Comparison of ENCODE assay signal across 6 cellular contexts in the genomic region with DNA sequence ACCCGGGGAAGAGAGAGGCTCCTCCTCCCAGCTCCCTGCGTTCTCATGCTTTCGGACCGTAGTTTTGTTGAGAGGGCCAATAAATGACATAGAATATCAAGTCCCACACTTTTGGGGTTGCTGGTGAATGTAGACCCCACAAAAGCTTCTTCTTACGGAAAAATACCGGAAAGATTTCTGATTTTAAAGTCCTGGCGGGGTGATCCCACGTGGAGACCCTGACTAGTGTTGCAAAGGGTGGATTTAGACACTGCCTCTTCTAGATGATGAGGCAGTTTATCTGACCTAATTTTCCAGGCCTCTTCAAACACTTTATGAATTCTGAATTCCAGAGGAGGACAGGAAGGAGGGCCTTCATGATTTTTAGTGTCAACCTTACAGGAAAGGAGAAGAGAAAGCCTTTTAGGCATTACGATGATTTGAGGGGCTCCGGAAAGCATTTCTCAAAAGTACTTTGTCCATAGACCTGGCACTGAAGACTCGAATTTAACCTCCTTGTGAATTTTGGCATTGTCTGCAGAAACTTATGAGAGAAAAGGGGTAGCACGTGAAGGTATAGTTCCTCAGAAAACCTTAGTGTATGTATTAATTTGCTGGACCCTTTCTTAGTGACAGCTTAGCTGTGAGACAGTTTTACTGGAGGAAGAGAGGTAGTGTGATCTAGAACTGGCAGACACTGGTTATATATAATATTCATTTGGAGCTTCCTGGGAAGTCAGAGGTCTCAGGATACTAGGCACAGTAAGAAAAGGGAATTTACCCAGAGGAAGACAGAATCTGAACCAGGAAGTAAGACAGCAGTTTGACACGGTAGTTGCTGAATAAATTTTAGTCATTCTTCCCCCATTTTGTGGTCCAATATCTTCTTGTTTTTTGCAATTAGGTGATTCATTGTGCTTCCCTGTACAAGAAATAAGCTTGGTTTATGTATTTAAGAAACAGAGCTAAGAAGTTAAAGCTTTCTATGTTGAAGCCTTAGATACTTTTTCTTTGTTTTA. TPM values are rescaled to one million over a fixed set of nuclear protein-coding genes. Genes with fewer than 3 reads are reported as not detected.
DNase-seq lines count a peak whose midpoint lies in the region; ATAC-seq and TF ChIP-seq lines count a peak whose summit lies in the region.

No MANE protein-coding gene starts in this region.

- H3K9ac ChIP-seq in Karpas-422 (ENCODE audit: low read length) (peak overlapping the region; percentile 77), colonic mucosa (ENCODE audit: low read depth in 2 of 2, low read length in 2 of 2) (peak overlapping the region; percentile 96)

- H3K9me3 ChIP-seq in Karpas-422 (ENCODE audit: low read length) (no peaks in the 10 kb centered on the region), colonic mucosa (no peaks in the 10 kb centered on the region)

- peaks cover 29% of the 10 kb centered on the region for H3K4me1 ChIP-seq in Karpas-422 (ENCODE audit: low read length)
- peaks cover 8% of the 10 kb centered on the region for H3K4me1 ChIP-seq in colonic mucosa

- peaks cover 13% of the 10 kb centered on the region for H3K36me3 Mint-ChIP-seq in progenitor cell of endocrine pancreas (ENCODE audit: insufficient read depth)

- TF ChIP-seq CTCF in colonic mucosa (IDR thresholded peaks at IDR 0.05) (no peak), progenitor cell of endocrine pancreas (IDR thresholded peaks at IDR 0.05; ENCODE audit: unreplicated experiment) (no peak)

- no peaks in the 10 kb centered on the region for H3K27me3 Mint-ChIP-seq in progenitor cell of endocrine pancreas

- peak; percentile 56 for DNase-seq in Karpas-422
- peak; percentile 61 for DNase-seq in colonic mucosa
- DNase-seq in progenitor cell of endocrine pancreas (ENCODE audit: low spot score, unreplicated experiment), result no peak
- no peak for DNase-seq in G401 (ENCODE audit: low spot score)
- no peak for DNase-seq in activated effector memory CD4-positive, alpha-beta T cell treated with Interleukin-2 at 50 U/mL for 16 hours

- peak overlapping the region; percentile 85; the same call in 1 of the 2 replicates for H2AFZ ChIP-seq in Karpas-422 (ENCODE audit: low read length)

- no peaks in the 10 kb centered on the region for H3K9me3 Mint-ChIP-seq in progenitor cell of endocrine pancreas (ENCODE audit: low read depth)

- peaks cover 53% of the 10 kb centered on the region for H3K79me2 ChIP-seq in Karpas-422 (ENCODE audit: low read length)

- H3K27ac Mint-ChIP-seq in progenitor cell of endocrine pancreas, result peak overlapping the region; percentile 87

- peak overlapping the region; percentile 83 for H3K4me2 ChIP-seq in Karpas-422 (ENCODE audit: low read depth, low read length, poor library complexity, severe bottlenecking)

- H3K36me3 ChIP-seq in Karpas-422 (ENCODE audit: insufficient read depth, low read length) (no peaks in the 10 kb centered on the region; the same call in 1 of the 2 replicates), colonic mucosa (peaks cover 4% of the 10 kb centered on the region)

- peak overlapping the region; percentile 58 for H3K27ac ChIP-seq in Karpas-422 (ENCODE audit: low read length)
- peak overlapping the region; percentile 82 for H3K27ac ChIP-seq in colonic mucosa

- H3K4me3 ChIP-seq in Karpas-422 (ENCODE audit: low read length) (peak overlapping the region; percentile 76), colonic mucosa (peak overlapping the region; percentile 59)

- no peaks in the 10 kb centered on the region for H3K27me3 ChIP-seq in Karpas-422 (ENCODE audit: low read length)
- no peaks in the 10 kb centered on the region for H3K27me3 ChIP-seq in colonic mucosa

- ATAC-seq in GM19397 (IDR thresholded peaks at IDR 0.05; ENCODE audit: unreplicated experiment), result peak; percentile 43

- peak overlapping the region; percentile 86 for H3K4me3 Mint-ChIP-seq in progenitor cell of endocrine pancreas (ENCODE audit: low read depth)

- peaks cover 15% of the 10 kb centered on the region for H3K4me1 Mint-ChIP-seq in progenitor cell of endocrine pancreas (ENCODE audit: low read depth)

- no peaks in the 10 kb centered on the region for H4K20me1 ChIP-seq in Karpas-422 (ENCODE audit: insufficient read depth, low read depth, low read length)

- intact Hi-C loops in colonic mucosa (cut with DNase I), result no loop called here

- in situ Hi-C loops in G401 (cut with HindIII; ENCODE audit: low sequenced_read_pairs), result no loop called here

- no peaks in the 10 kb centered on the region for H3K9me2 ChIP-seq in Karpas-422 (replicated peaks; ENCODE audit: insufficient read depth, low read length)

RNA-seq across cellular contexts. Expression of a gene that starts 0.9 kb away (rescaled TPM):
- 11.1 and 18.7 TPM in 2 replicates for total RNA-seq in Karpas-422 (2014; rRNA removed; shearing (Covaris generic); ENCODE audit: low replicate concordance)
- total RNA-seq in colonic mucosa (10 to 100 TPM; 26.0 to 53.6 TPM), progenitor cell of endocrine pancreas (24.7 and 27.1 TPM in 2 replicates)
- 7.2 and 9.6 TPM in 2 replicates for total RNA-seq in G401 (2014; rRNA removed; shearing (Covaris generic))

RNA-seq across cellular contexts. Expression of a gene that starts 15.7 kb away (rescaled TPM):
- total RNA-seq in Karpas-422 (2014; rRNA removed; shearing (Covaris generic); ENCODE audit: low replicate concordance), result 7.9 and 17.8 TPM in 2 replicates
- total RNA-seq in colonic mucosa (10 to 100 TPM; 49.4 to 50.9 TPM), progenitor cell of endocrine pancreas (22.0 and 24.1 TPM in 2 replicates)
- total RNA-seq in G401 (2014; rRNA removed; shearing (Covaris generic)), result 6.3 and 23.9 TPM in 2 replicates

RNA-seq across cellular contexts. Expression of a gene that starts 22.4 kb away (rescaled TPM):
- 0.22 and 4.7 TPM in 2 replicates for total RNA-seq in Karpas-422 (2014; rRNA removed; shearing (Covaris generic); ENCODE audit: low replicate concordance)
- total RNA-seq in colonic mucosa (100 to 1,000 TPM; 110 to 163 TPM), progenitor cell of endocrine pancreas (10.6 and 14.6 TPM in 2 replicates)
- not detected in 2 replicates for total RNA-seq in G401 (2014; rRNA removed; shearing (Covaris generic))

RNA-seq across cellular contexts. Expression of a gene that starts 49.6 kb away (rescaled TPM):
- total RNA-seq in Karpas-422 (2014; rRNA removed; shearing (Covaris generic); ENCODE audit: low replicate concordance), result 12.8 and 20.3 TPM in 2 replicates
- total RNA-seq in colonic mucosa (1 to 10 TPM; 5.2 to 7.7 TPM), progenitor cell of endocrine pancreas (12.1 and 12.2 TPM in 2 replicates)
- 5.4 and 7.1 TPM in 2 replicates for total RNA-seq in G401 (2014; rRNA removed; shearing (Covaris generic))

Comparison
In these comparisons a context has a peak if more than half of its experiments do, and no peak if none do; other contexts are left out.
1. DNase-seq: peak in Karpas-422 (single experiment) and colonic mucosa (single experiment); none in progenitor cell of endocrine pancreas (single experiment), G401 (single experiment) and activated effector memory CD4-positive, alpha-beta T cell treated with Interleukin-2 at 50 U/mL for 16 hours (single experiment).